In genomic region chr7:116505823-116506222, GRCh38 we compare ENCODE assay signal across 21 cellular contexts. TPM values are rescaled to one million over a fixed set of nuclear protein-coding genes. Genes with fewer than 3 reads are reported as not detected.
DNase-seq lines count a peak whose midpoint lies in the region; ATAC-seq and TF ChIP-seq lines count a peak whose summit lies in the region.
"Had no signal": no experiment of that assay in that cellular context is flagged by ENCODE, and none has a peak within 500 bp of the region (broad histone marks: within the 10 kb centered on the region; RNA-seq: fewer than 3 reads in every experiment).

No MANE protein-coding gene starts in this region.

- H3K9ac ChIP-seq in SK-N-MC (ENCODE audit: insufficient read length), result no peak overlapping the region

- no peak for ATAC-seq in Right ventricle myocardium inferior
- ATAC-seq in gastroesophageal sphincter, result no peak
- no peak for ATAC-seq in thoracic aorta (ENCODE audit: insufficient number of reproducible peaks, low FRiP score, low read depth)
- no peak for ATAC-seq in HG03280 (IDR thresholded peaks at IDR 0.05; ENCODE audit: unreplicated experiment)
- ATAC-seq in HG03139 (IDR thresholded peaks at IDR 0.05; ENCODE audit: unreplicated experiment), result no peak
- ATAC-seq in GM21619 (IDR thresholded peaks at IDR 0.05; ENCODE audit: unreplicated experiment), result no peak
- ATAC-seq: A549, GM12878, GM23338 had no signal

- H3K9me3 ChIP-seq in left ventricle myocardium inferior (replicated peaks), result no peaks in the 10 kb centered on the region
- H3K9me3 ChIP-seq in SK-N-MC (ENCODE audit: low read depth, low read length), result no peaks in the 10 kb centered on the region
- H3K9me3 ChIP-seq in gastroesophageal sphincter, result no peaks in the 10 kb centered on the region
- no peaks in the 10 kb centered on the region for H3K9me3 ChIP-seq in thoracic aorta
- H3K9me3 ChIP-seq: A549 had no signal

- H3K27me3 ChIP-seq in left ventricle myocardium inferior (ENCODE audit: low read depth) (no peaks in the 10 kb centered on the region), gastroesophageal sphincter (no peaks in the 10 kb centered on the region), thoracic aorta (replicated peaks; ENCODE audit: insufficient read depth) (no peaks in the 10 kb centered on the region)

- DNase-seq in left ventricle myocardium inferior (no peak), Right ventricle myocardium inferior (ENCODE audit: missing footprints) (no peak), SK-N-MC (ENCODE audit: low read depth, low spot score) (no peak), thoracic aorta (ENCODE audit: low spot score) (no peak)
- DNase-seq: AML-193, DMS 273 treated with DMSO at 0.1 percent for 48 hours, GDM1, Karpas-422, MM.1S, NCI-H1105, NCI-H1694 treated with DMSO at 0.1 percent for 48 hours, NCI-H2107, NCI-H446 treated with DMSO at 0.1 percent for 48 hours had no signal

- TF ChIP-seq CTCF in left ventricle myocardium inferior (IDR thresholded peaks at IDR 0.05; ENCODE audit: borderline replicate concordance) (no peak), gastroesophageal sphincter (IDR thresholded peaks at IDR 0.05) (no peak), thoracic aorta (IDR thresholded peaks at IDR 0.05) (no peak)

- WGBS in gastroesophageal sphincter (ENCODE audit: low coverage in 1 of 2), 2 donors, result 60 to 74% methylated on average over 3 of the region's 3 CpGs

- peaks cover 99% of the 10 kb centered on the region for H3K4me1 ChIP-seq in left ventricle myocardium inferior
- H3K4me1 ChIP-seq in gastroesophageal sphincter, result peaks cover 0 to 70% (median 7%) of the 10 kb centered on the region in 3 donors
- H3K4me1 ChIP-seq in thoracic aorta (ENCODE audit: control insufficient read depth in 1 of 2, low read depth in 2 of 2), result peaks cover 29 to 68% of the 10 kb centered on the region in 2 donors

- TF ChIP-seq POLR2A in gastroesophageal sphincter (IDR thresholded peaks at IDR 0.05), result no peak

- TF ChIP-seq EP300 in gastroesophageal sphincter (IDR thresholded peaks at IDR 0.05), result no peak

- H3K4me3 ChIP-seq in left ventricle myocardium inferior, result peak overlapping the region; percentile 22
- H3K4me3 ChIP-seq in SK-N-MC, result no peak overlapping the region
- H3K4me3 ChIP-seq in gastroesophageal sphincter, result no peak overlapping the region
- H3K4me3 ChIP-seq in thoracic aorta, result peak overlapping the region; percentile 26
- H3K4me3 ChIP-seq: A549, GM12878, GM23338 had no signal

- peak overlapping the region; percentile 99 for H3K27ac ChIP-seq in left ventricle myocardium inferior (replicated peaks)
- peak overlapping the region; percentile 53; the same call in 1 of the 2 replicates for H3K27ac ChIP-seq in SK-N-MC
- peak overlapping the region in 3 of 4 donors; percentile 46 to 93 (median 54) for H3K27ac ChIP-seq in gastroesophageal sphincter
- peak overlapping the region in 1 of 2 donors; percentile 56 for H3K27ac ChIP-seq in thoracic aorta
- H3K27ac ChIP-seq: RWPE1 had no signal

- H3K36me3 ChIP-seq in left ventricle myocardium inferior (peaks cover 31% of the 10 kb centered on the region), SK-N-MC (ENCODE audit: insufficient read depth, low read length) (peaks cover 73% of the 10 kb centered on the region), gastroesophageal sphincter (peaks cover 0 to 23% of the 10 kb centered on the region in 2 donors), thoracic aorta (peaks cover 3% of the 10 kb centered on the region)

- intact Hi-C loops in left ventricle myocardium inferior (cut with micrococcal nuclease) (no loop called here), Right ventricle myocardium inferior (cut with DNase I) (no loop called here)

RNA-seq across cellular contexts. Expression of gene CAV2, which starts 6.3 kb away (rescaled TPM):
- 196 TPM for total RNA-seq in left ventricle myocardium inferior
- total RNA-seq in Right ventricle myocardium inferior, result 239 TPM
- 100 to 1,000 TPM; 142 to 188 (median 170) TPM for total RNA-seq in gastroesophageal sphincter
- total RNA-seq in thoracic aorta, result 100 to 1,000 TPM in 1 of 2 donors, 10 to 100 TPM in 1; 93.8 to 157 TPM

RNA-seq across cellular contexts. Expression of gene CAV1, which starts 19.0 kb away (rescaled TPM):
- total RNA-seq in left ventricle myocardium inferior (266 TPM), Right ventricle myocardium inferior (387 TPM), gastroesophageal sphincter (100 to 1,000 TPM; 546 to 772 (median 602) TPM), thoracic aorta (100 to 1,000 TPM; 194 to 210 TPM)

Comparison
In these comparisons a context has a peak if more than half of its experiments do, and no peak if none do; other contexts are left out.
1. H3K4me3 ChIP-seq: peak in left ventricle myocardium inferior (single experiment) and thoracic aorta (single experiment); none in SK-N-MC (single experiment) and gastroesophageal sphincter (0 of 2).